17 cellular contexts compared by ENCODE assay signal in genomic region chr7:26655761-26656160, GRCh38.
"Had no signal": no experiment of that assay in that cellular context is flagged by ENCODE, and none has a peak within 500 bp of the region (broad histone marks: within the 10 kb centered on the region; RNA-seq: fewer than 3 reads in every experiment).

No MANE protein-coding gene starts in this region.

- ATAC-seq: activated CD4-positive, alpha-beta T cell treated with anti-CD3 and anti-CD28 coated beads for 36 hours; gastroesophageal sphincter; left ventricle myocardium superior; naive thymus-derived CD4-positive, alpha-beta T cell; stimulated activated memory B cell treated with anti-CD40 and anti-IgM and Interleukin-4, amounts not matched to agents 10 μg/mL and 1 μg/mL and 100 μg/mL, for 72 hours; WTC11 had no signal

- H3K27ac ChIP-seq: esophagus muscularis mucosa, gastroesophageal sphincter, spleen, thoracic aorta, upper lobe of left lung had no signal

- H3K9me3 ChIP-seq: esophagus muscularis mucosa, gastroesophageal sphincter, spleen, thoracic aorta, upper lobe of left lung had no signal

- H3K4me3 ChIP-seq: esophagus muscularis mucosa, gastroesophageal sphincter, spleen, thoracic aorta, upper lobe of left lung had no signal

- H3K27me3 ChIP-seq: esophagus muscularis mucosa, gastroesophageal sphincter, spleen, upper lobe of left lung had no signal

- H3K36me3 ChIP-seq: esophagus muscularis mucosa, gastroesophageal sphincter, spleen, thoracic aorta, upper lobe of left lung had no signal

- DNase-seq: activated CD4-positive, alpha-beta memory T cell treated with anti-CD3 and anti-CD28 coated beads for 36 hours; activated CD4-positive, alpha-beta T cell treated with anti-CD3 and anti-CD28 coated beads for 36 hours; effector CD8-positive, alpha-beta T cell; immature natural killer cell; kidney glomerular epithelial cell; left ventricle myocardium superior; naive thymus-derived CD4-positive, alpha-beta T cell; nucleus accumbens; posterior cingulate gyrus; spleen; stimulated activated CD4-positive, alpha-beta T cell treated with anti-CD3 and anti-CD28 coated beads, Interleukin-4, amount 100 ng/mL, for 4 hours; upper lobe of left lung had no signal
